In genomic region chr22:34045311-34045710, GRCh38 we compare ENCODE assay signal across 29 cellular contexts.
"Had no signal": no experiment of that assay in that cellular context is flagged by ENCODE, and none has a peak within 500 bp of the region (broad histone marks: within the 10 kb centered on the region; RNA-seq: fewer than 3 reads in every experiment).

No MANE protein-coding gene starts in this region.

- H3K36me3 ChIP-seq: ascending aorta, breast epithelium, cardiac muscle cell, colonic mucosa, gastrocnemius medialis had no signal

- DNase-seq: activated CD4-positive, alpha-beta memory T cell treated with anti-CD3 and anti-CD28 coated beads, Interleukin-2, amount 10 ng/mL, durations not matched to agents 7 days and 5 days; activated CD4-positive, alpha-beta T cell treated with anti-CD3 and anti-CD28 coated beads for 36 hours; activated CD4-positive, alpha-beta T cell treated with anti-CD3 and anti-CD28 coated beads, Interleukin-2, amount 10 ng/mL, durations not matched to agents 24 days and 14 days; activated CD4-positive, CD25-positive, alpha-beta regulatory T cell; activated CD4-positive, CD25-positive, alpha-beta regulatory T cell treated with anti-CD3 and anti-CD28 coated beads, Interleukin-2, amount 50 U/mL, for 72 hours; activated CD8-positive, alpha-beta memory T cell treated with anti-CD3 and anti-CD28 coated beads, Interleukin-2, amount 50 U/mL, for 48 hours; activated gamma-delta T cell; activated naive CD4-positive, alpha-beta T cell; activated naive CD4-positive, alpha-beta T cell treated with anti-CD3 and anti-CD28 coated beads, Interleukin-2, amount 10 ng/mL, durations not matched to agents 7 days and 5 days; activated naive CD8-positive, alpha-beta T cell treated with anti-CD3 and anti-CD28 coated beads, Interleukin-2, amount 10 ng/mL, durations not matched to agents 7 days and 5 days; activated T-cell treated with anti-CD3 and anti-CD28 coated beads for 4 hours; activated T-cell treated with anti-CD3 and anti-CD28 coated beads, Interleukin-2, amount 50 U/mL, for 24 hours; activated T-cell treated with anti-CD3 and anti-CD28 coated beads, Interleukin-2, amount 50 U/mL, for 72 hours; central memory CD4-positive, alpha-beta T cell; cerebellar nuclear complex; colonic mucosa; effector CD8-positive, alpha-beta T cell; foreskin fibroblast; gastrocnemius medialis; T-helper 1 cell; T-helper 17 cell; T1000 had no signal

- ATAC-seq: activated CD4-positive, alpha-beta T cell treated with anti-CD3 and anti-CD28 coated beads for 36 hours; activated naive CD4-positive, alpha-beta T cell treated with anti-CD3 and anti-CD28 coated beads, Interleukin-2, amount 50 U/mL, for 72 hours; activated T-cell treated with anti-CD3 and anti-CD28 coated beads, Interleukin-2, amount 50 U/mL, for 72 hours; gastrocnemius medialis; T-helper 17 cell had no signal

- FAIRE-seq: endometrium, endothelial cell of umbilical vein had no signal

- H3K4me1 ChIP-seq: ascending aorta, breast epithelium, colonic mucosa, gastrocnemius medialis had no signal

- H3K4me3 ChIP-seq: ascending aorta, breast epithelium, cardiac muscle cell, colonic mucosa, gastrocnemius medialis had no signal

- H3K27me3 ChIP-seq: ascending aorta, breast epithelium, colonic mucosa, gastrocnemius medialis had no signal

- H3K27ac ChIP-seq: ascending aorta, breast epithelium, cardiac muscle cell, colonic mucosa, epithelial cell of prostate, gastrocnemius medialis had no signal

- H3K9me3 ChIP-seq: ascending aorta, breast epithelium, colonic mucosa, gastrocnemius medialis had no signal
